ENCODE assay signal across 1 cellular context in genomic region chr4:126560794-126561193, GRCh38.
TF ChIP-seq lines count a peak whose summit lies in the region.

No MANE protein-coding gene starts in this region.

TF ChIP-seq in GM23338, 12 proteins besides CTCF, POLR2A, EP300 and RAD21 (continued from another document):
- TF ChIP-seq REST (IDR thresholded peaks at IDR 0.05; ENCODE audit: unreplicated experiment) (no peak), STAT1 (IDR thresholded peaks at IDR 0.05; ENCODE audit: unreplicated experiment) (no peak), CREB1 (CRISPR knock-in tag; IDR thresholded peaks at IDR 0.05; ENCODE audit: low read depth) (no peak), ZNF331 (CRISPR knock-in tag; IDR thresholded peaks at IDR 0.05; ENCODE audit: low read depth) (no peak), NANOG (IDR thresholded peaks at IDR 0.05; ENCODE audit: borderline replicate concordance) (no peak), EZH2 (IDR thresholded peaks at IDR 0.05; ENCODE audit: low read depth, unreplicated experiment) (no peak), POLR2AphosphoS5 (IDR thresholded peaks at IDR 0.05; ENCODE audit: low read depth) (no peak), ZNF114 (CRISPR knock-in tag; IDR thresholded peaks at IDR 0.05) (no peak), JUNB (IDR thresholded peaks at IDR 0.05; ENCODE audit: unreplicated experiment) (no peak), ETS1 (IDR thresholded peaks at IDR 0.05) (no peak), EZH2phosphoT487 (IDR thresholded peaks at IDR 0.05; ENCODE audit: unreplicated experiment) (no peak)
